ENCODE assay signal across 13 cellular contexts in genomic region chr10:88082391-88082790, GRCh38.
DNase-seq lines count a peak whose midpoint lies in the region; ATAC-seq and TF ChIP-seq lines count a peak whose summit lies in the region.
"Had no signal": no experiment of that assay in that cellular context is flagged by ENCODE, and none has a peak within 500 bp of the region (broad histone marks: within the 10 kb centered on the region; RNA-seq: fewer than 3 reads in every experiment).

No MANE protein-coding gene starts in this region.

- POLR2A ChIA-PET in WTC11 (lab: Charles Lee): no interaction called here

- peak overlapping the region in 3 of 6 donors; percentile 12 to 83 (median 15) for H3K27ac Mint-ChIP-seq in naive B cell
- H3K27ac Mint-ChIP-seq in WTC11: no peak overlapping the region

- ATAC-seq in GM18873 (IDR thresholded peaks at IDR 0.05; ENCODE audit: low FRiP score, unreplicated experiment) (peak; percentile 12), GM21825 (IDR thresholded peaks at IDR 0.05; ENCODE audit: unreplicated experiment) (peak; percentile 25), HG03280 (IDR thresholded peaks at IDR 0.05; ENCODE audit: unreplicated experiment) (peak; percentile 18), naive B cell (ENCODE audit: low read depth in 2 of 2) (no peak), left lobe of liver (no peak), WTC11 (no peak)
- ATAC-seq in stimulated activated naive CD8-positive, alpha-beta T cell treated with anti-CD3 and anti-CD28 coated beads, Interleukin-15, Interleukin-2, amounts not matched to agents 100 U/mL and 50 U/mL, for 24 hours: no peak

- H3K27me3 Mint-ChIP-seq in naive B cell (no peaks in the 10 kb centered on the region), WTC11 (ENCODE audit: low read depth) (no peaks in the 10 kb centered on the region)

- no peak for DNase-seq in naive B cell
- DNase-seq in left lobe of liver (ENCODE audit: low spot score): no peak
- no peak for DNase-seq in stimulated activated naive CD8-positive, alpha-beta T cell treated with anti-CD3 and anti-CD28 coated beads, Interleukin-15, Interleukin-2, amounts not matched to agents 100 U/mL and 50 U/mL, for 24 hours
- DNase-seq in cerebellar cortex (ENCODE audit: low spot score): no peak
- DNase-seq in WTC11 (ENCODE audit: low spot score): no peak
- DNase-seq: caudate nucleus; CD8-positive, alpha-beta memory T cell; NCI-H2107; substantia nigra; WERI-Rb-1 had no signal

- no peak for TF ChIP-seq CTCF in WTC11 (IDR thresholded peaks at IDR 0.05)

- H3K4me3 Mint-ChIP-seq in naive B cell (peak overlapping the region in 7 of 8 donors; percentile 26 to 82 (median 29)), WTC11 (no peak overlapping the region)

- H3K4me1 Mint-ChIP-seq in naive B cell (peaks cover 36 to 45% (median 39%) of the 10 kb centered on the region in 3 donors), WTC11 (peaks cover 16% of the 10 kb centered on the region)

- CTCF ChIA-PET in WTC11 (lab: Charles Lee): interaction anchor here (0.6 to 0.8 kb wide), 2 partner anchors 28 to 236 kb away, joined by 3 read pairs; no protein-coding TSS in a partner anchor

- H3K9me3 Mint-ChIP-seq in naive B cell (peaks cover 0 to 4% (median 0%) of the 10 kb centered on the region in 7 donors), WTC11 (no peaks in the 10 kb centered on the region)

- H3K36me3 Mint-ChIP-seq in naive B cell (peaks cover 0 to 7% of the 10 kb centered on the region in 2 donors), WTC11 (no peaks in the 10 kb centered on the region)

TF ChIP-seq in WTC11, 78 proteins besides CTCF, POLR2A, EP300 and RAD21:
- TF ChIP-seq SOX15 (CRISPR knock-in tag; IDR thresholded peaks at IDR 0.05) (no peak), PRRX2 (CRISPR knock-in tag; IDR thresholded peaks at IDR 0.05) (no peak), ZSCAN18 (CRISPR knock-in tag; IDR thresholded peaks at IDR 0.05) (no peak), ZNF416 (CRISPR knock-in tag; IDR thresholded peaks at IDR 0.05) (no peak), NR1H2 (CRISPR knock-in tag; IDR thresholded peaks at IDR 0.05) (no peak), ZNF219 (CRISPR knock-in tag; IDR thresholded peaks at IDR 0.05; ENCODE audit: borderline replicate concordance) (no peak), CBFB (CRISPR knock-in tag; IDR thresholded peaks at IDR 0.05; ENCODE audit: low read depth) (no peak), ATF6 (CRISPR knock-in tag; IDR thresholded peaks at IDR 0.05) (no peak)

Comparison
In these comparisons a context has a peak if more than half of its experiments do, and no peak if none do; other contexts are left out.
1. ATAC-seq: peak in GM18873 (single experiment), GM21825 (single experiment) and HG03280 (single experiment); none in naive B cell (0 of 2), left lobe of liver (single experiment), stimulated activated naive CD8-positive, alpha-beta T cell treated with anti-CD3 and anti-CD28 coated beads, Interleukin-15, Interleukin-2, amounts not matched to agents 100 U/mL and 50 U/mL, for 24 hours (single experiment) and WTC11 (single experiment).